Comparison of ENCODE assay signal across 1 cellular context in the genomic region with DNA sequence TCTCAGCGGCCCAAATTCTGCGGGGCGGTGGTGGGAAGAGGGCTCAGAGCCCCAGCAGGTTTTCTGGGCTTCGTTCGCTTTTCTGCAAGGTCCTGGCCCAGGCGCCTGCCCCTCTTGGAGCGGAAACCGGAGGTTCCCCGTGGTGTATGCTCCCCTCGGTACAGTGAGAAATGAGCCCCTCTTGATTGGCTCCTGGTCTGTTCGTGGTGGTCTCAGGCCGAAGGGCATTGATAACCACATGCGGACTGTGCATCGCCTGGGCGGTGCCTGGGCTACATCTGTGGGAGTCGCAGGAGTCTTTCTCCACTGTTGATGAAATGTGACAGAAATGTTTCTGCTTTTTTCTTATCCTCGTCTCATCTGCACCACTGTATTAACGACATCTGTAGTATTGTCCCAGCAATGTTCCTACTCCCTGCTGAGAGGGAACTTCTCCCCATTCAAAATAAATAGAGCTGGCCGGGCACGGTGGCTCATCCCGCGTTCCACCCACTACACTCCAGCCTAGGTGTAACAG.
TF ChIP-seq lines count a peak whose summit lies in the region.

No MANE protein-coding gene starts in this region.

TF ChIP-seq in K562, 482 proteins besides CTCF, POLR2A, EP300 and RAD21 (continued from another document):
- peak in 1 of 2 experiments; percentile 28 for TF ChIP-seq AFF1 (IDR thresholded peaks at IDR 0.05; ENCODE audit: low read depth in 1 of 2, partially characterized antibody in 2 of 2)
- peak in 1 of 2 experiments; percentile 7 for TF ChIP-seq E2F6 (IDR thresholded peaks at IDR 0.05; ENCODE audit: borderline replicate concordance in 1 of 2, extremely low read depth in 1 of 2, insufficient read depth in 1 of 2, insufficient read length in 1 of 2, low read depth in 1 of 2, low read length in 1 of 2, poor library complexity in 1 of 2, severe bottlenecking in 1 of 2)
- TF ChIP-seq BMI1 (IDR thresholded peaks at IDR 0.05; ENCODE audit: low read length) = no peak
- TF ChIP-seq, protein P1, sequence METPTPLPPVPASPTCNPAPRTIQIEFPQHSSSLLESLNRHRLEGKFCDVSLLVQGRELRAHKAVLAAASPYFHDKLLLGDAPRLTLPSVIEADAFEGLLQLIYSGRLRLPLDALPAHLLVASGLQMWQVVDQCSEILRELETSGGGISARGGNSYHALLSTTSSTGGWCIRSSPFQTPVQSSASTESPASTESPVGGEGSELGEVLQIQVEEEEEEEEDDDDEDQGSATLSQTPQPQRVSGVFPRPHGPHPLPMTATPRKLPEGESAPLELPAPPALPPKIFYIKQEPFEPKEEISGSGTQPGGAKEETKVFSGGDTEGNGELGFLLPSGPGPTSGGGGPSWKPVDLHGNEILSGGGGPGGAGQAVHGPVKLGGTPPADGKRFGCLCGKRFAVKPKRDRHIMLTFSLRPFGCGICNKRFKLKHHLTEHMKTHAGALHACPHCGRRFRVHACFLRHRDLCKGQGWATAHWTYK (CRISPR knock-in tag; IDR thresholded peaks at IDR 0.05) = no peak
- TF ChIP-seq, protein P2, sequence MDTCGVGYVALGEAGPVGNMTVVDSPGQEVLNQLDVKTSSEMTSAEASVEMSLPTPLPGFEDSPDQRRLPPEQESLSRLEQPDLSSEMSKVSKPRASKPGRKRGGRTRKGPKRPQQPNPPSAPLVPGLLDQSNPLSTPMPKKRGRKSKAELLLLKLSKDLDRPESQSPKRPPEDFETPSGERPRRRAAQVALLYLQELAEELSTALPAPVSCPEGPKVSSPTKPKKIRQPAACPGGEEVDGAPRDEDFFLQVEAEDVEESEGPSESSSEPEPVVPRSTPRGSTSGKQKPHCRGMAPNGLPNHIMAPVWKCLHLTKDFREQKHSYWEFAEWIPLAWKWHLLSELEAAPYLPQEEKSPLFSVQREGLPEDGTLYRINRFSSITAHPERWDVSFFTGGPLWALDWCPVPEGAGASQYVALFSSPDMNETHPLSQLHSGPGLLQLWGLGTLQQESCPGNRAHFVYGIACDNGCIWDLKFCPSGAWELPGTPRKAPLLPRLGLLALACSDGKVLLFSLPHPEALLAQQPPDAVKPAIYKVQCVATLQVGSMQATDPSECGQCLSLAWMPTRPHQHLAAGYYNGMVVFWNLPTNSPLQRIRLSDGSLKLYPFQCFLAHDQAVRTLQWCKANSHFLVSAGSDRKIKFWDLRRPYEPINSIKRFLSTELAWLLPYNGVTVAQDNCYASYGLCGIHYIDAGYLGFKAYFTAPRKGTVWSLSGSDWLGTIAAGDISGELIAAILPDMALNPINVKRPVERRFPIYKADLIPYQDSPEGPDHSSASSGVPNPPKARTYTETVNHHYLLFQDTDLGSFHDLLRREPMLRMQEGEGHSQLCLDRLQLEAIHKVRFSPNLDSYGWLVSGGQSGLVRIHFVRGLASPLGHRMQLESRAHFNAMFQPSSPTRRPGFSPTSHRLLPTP (IDR thresholded peaks at IDR 0.05; ENCODE audit: borderline replicate concordance, extremely low read depth, insufficient read length) = no peak
- TF ChIP-seq, protein P3, sequence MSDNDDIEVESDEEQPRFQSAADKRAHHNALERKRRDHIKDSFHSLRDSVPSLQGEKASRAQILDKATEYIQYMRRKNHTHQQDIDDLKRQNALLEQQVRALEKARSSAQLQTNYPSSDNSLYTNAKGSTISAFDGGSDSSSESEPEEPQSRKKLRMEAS (CRISPR knock-in tag; IDR thresholded peaks at IDR 0.05) = no peak
- TF ChIP-seq ARID2 (IDR thresholded peaks at IDR 0.05) = no peak
- TF ChIP-seq TEAD1 (CRISPR knock-in tag; IDR thresholded peaks at IDR 0.05) = 0 out of 4 replicates have a peak, but pooled peaks of 1 of the 2 experiments have one; percentile 1
- TF ChIP-seq, protein P4, sequence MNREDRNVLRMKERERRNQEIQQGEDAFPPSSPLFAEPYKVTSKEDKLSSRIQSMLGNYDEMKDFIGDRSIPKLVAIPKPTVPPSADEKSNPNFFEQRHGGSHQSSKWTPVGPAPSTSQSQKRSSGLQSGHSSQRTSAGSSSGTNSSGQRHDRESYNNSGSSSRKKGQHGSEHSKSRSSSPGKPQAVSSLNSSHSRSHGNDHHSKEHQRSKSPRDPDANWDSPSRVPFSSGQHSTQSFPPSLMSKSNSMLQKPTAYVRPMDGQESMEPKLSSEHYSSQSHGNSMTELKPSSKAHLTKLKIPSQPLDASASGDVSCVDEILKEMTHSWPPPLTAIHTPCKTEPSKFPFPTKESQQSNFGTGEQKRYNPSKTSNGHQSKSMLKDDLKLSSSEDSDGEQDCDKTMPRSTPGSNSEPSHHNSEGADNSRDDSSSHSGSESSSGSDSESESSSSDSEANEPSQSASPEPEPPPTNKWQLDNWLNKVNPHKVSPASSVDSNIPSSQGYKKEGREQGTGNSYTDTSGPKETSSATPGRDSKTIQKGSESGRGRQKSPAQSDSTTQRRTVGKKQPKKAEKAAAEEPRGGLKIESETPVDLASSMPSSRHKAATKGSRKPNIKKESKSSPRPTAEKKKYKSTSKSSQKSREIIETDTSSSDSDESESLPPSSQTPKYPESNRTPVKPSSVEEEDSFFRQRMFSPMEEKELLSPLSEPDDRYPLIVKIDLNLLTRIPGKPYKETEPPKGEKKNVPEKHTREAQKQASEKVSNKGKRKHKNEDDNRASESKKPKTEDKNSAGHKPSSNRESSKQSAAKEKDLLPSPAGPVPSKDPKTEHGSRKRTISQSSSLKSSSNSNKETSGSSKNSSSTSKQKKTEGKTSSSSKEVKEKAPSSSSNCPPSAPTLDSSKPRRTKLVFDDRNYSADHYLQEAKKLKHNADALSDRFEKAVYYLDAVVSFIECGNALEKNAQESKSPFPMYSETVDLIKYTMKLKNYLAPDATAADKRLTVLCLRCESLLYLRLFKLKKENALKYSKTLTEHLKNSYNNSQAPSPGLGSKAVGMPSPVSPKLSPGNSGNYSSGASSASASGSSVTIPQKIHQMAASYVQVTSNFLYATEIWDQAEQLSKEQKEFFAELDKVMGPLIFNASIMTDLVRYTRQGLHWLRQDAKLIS (CRISPR knock-in tag; IDR thresholded peaks at IDR 0.05) = peak; percentile 65; the same call in 1 of the 2 replicates
- TF ChIP-seq CXXC5 (CRISPR knock-in tag; IDR thresholded peaks at IDR 0.05) = peak; percentile 9; the same call in 1 of the 2 replicates
- peak; percentile 21; the same call in 1 of the 2 replicates for TF ChIP-seq ARID1B (IDR thresholded peaks at IDR 0.05)
- 0 out of 2 replicates have a peak, but pooled peaks have one; percentile 20 for TF ChIP-seq HDAC2 (IDR thresholded peaks at IDR 0.05)
- TF ChIP-seq NBN (IDR thresholded peaks at IDR 0.05; ENCODE audit: low read depth) = no peak
- no peak for TF ChIP-seq PREB (CRISPR knock-in tag; IDR thresholded peaks at IDR 0.05)
- TF ChIP-seq MCM3 (IDR thresholded peaks at IDR 0.05) = no peak
- no peak for TF ChIP-seq XRCC3 (IDR thresholded peaks at IDR 0.05)
- TF ChIP-seq MTA1 (IDR thresholded peaks at IDR 0.05; ENCODE audit: borderline replicate concordance) = no peak
- no peak for TF ChIP-seq RBM22 (IDR thresholded peaks at IDR 0.05; ENCODE audit: low read depth, low read length, poor library complexity, severe bottlenecking)
- TF ChIP-seq, protein P5, sequence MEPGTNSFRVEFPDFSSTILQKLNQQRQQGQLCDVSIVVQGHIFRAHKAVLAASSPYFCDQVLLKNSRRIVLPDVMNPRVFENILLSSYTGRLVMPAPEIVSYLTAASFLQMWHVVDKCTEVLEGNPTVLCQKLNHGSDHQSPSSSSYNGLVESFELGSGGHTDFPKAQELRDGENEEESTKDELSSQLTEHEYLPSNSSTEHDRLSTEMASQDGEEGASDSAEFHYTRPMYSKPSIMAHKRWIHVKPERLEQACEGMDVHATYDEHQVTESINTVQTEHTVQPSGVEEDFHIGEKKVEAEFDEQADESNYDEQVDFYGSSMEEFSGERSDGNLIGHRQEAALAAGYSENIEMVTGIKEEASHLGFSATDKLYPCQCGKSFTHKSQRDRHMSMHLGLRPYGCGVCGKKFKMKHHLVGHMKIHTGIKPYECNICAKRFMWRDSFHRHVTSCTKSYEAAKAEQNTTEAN (CRISPR knock-in tag; IDR thresholded peaks at IDR 0.05) = no peak
